Comparison of ENCODE assay signal across 1 cellular context in genomic region chr16:24302636-24303035, GRCh38.
TF ChIP-seq lines count a peak whose summit lies in the region.

No MANE protein-coding gene starts in this region.

TF ChIP-seq in H1, 55 proteins besides CTCF, POLR2A, EP300 and RAD21:
- TF ChIP-seq KDM5A (IDR thresholded peaks at IDR 0.05; ENCODE audit: low read length): no peak
TF ChIP-seq in H1: peak in this region for 0.
